In the genomic region with DNA sequence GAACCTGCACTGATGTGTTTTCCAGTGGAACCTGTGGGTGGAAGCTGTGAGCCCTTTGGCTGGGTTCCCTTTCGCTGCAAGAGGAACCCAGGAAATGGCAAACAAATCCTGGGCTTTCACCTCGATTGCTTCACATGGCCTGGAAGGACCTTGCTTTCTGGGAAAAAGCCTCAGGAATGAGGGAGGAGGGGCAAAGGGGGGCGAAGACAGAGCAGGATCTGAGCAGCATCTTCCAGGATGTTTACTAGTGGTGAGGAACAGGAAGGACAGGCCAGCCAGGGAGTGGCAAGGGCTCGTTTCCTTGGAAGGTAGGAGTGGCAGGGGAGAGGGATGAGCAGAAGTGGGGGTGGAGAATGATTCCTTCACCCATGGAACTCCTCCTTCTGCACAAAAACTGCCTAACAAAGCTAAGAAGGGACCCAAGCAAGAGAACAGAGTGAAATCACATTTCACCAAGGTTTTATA, we compare ENCODE assay signal across 10 cellular contexts. TPM values are rescaled to one million over a fixed set of nuclear protein-coding genes. Genes with fewer than 3 reads are reported as not detected.
DNase-seq lines count a peak whose midpoint lies in the region; ATAC-seq and TF ChIP-seq lines count a peak whose summit lies in the region.
"Had no signal": no experiment of that assay in that cellular context is flagged by ENCODE, and none has a peak within 500 bp of the region (broad histone marks: within the 10 kb centered on the region; RNA-seq: fewer than 3 reads in every experiment).

No MANE protein-coding gene starts in this region.

- H3K4me3 Mint-ChIP-seq in activated T-cell treated with anti-CD3 and anti-CD28 coated beads, Interleukin-2, amount 50 U/mL, for 72 hours: no peak overlapping the region
- no peak overlapping the region for H3K4me3 Mint-ChIP-seq in activated CD4-positive, alpha-beta T cell treated with anti-CD3 and anti-CD28 coated beads for 36 hours
- H3K4me3 Mint-ChIP-seq: activated naive CD8-positive, alpha-beta T cell treated with anti-CD3 and anti-CD28 coated beads, Interleukin-2, amount 10 ng/mL, durations not matched to agents 7 days and 5 days had no signal

- WGBS in thyroid gland, 2 donors: 30 to 33% methylated on average over 4 of the region's 4 CpGs

- CTCF ChIA-PET in activated CD4-positive, alpha-beta T cell treated with anti-CD3 and anti-CD28 coated beads for 36 hours (lab: Charles Lee): no interaction called here

- DNase-seq in HFF-Myc (ENCODE audit: extremely low read depth, low read depth) (peak; percentile 40), astrocyte of the hippocampus (ENCODE audit: low read depth, low spot score) (peak; percentile 39), iPS-NIHi7 (ENCODE audit: extremely low spot score) (peak; percentile 77), thyroid gland (peak; percentile 40 to 46), NCI-H1105 treated with DMSO at 0.1 percent for 48 hours (lab: John Stamatoyannopoulos, UW) (no peak)
- no peak for DNase-seq in activated T-cell treated with anti-CD3 and anti-CD28 coated beads, Interleukin-2, amount 50 U/mL, for 72 hours
- DNase-seq in activated CD4-positive, alpha-beta T cell treated with anti-CD3 and anti-CD28 coated beads for 36 hours: no peak
- DNase-seq: activated naive CD8-positive, alpha-beta T cell treated with anti-CD3 and anti-CD28 coated beads, Interleukin-2, amount 10 ng/mL, durations not matched to agents 7 days and 5 days; NCI-H510A; stimulated activated naive CD8-positive, alpha-beta T cell treated with anti-CD3 and anti-CD28 coated beads, Interleukin-15, Interleukin-2, amounts not matched to agents 100 U/mL and 50 U/mL, for 24 hours had no signal

- no peak for TF ChIP-seq POLR2A in thyroid gland (IDR thresholded peaks at IDR 0.05)

- POLR2A ChIA-PET in activated CD4-positive, alpha-beta T cell treated with anti-CD3 and anti-CD28 coated beads for 36 hours (lab: Charles Lee): no interaction called here

- H3K27me3 Mint-ChIP-seq in activated T-cell treated with anti-CD3 and anti-CD28 coated beads, Interleukin-2, amount 50 U/mL, for 72 hours (ENCODE audit: low read depth): peaks cover 40% of the 10 kb centered on the region
- peaks cover 36% of the 10 kb centered on the region for H3K27me3 Mint-ChIP-seq in activated CD4-positive, alpha-beta T cell treated with anti-CD3 and anti-CD28 coated beads for 36 hours

- H3K36me3 ChIP-seq in thyroid gland: no peaks in the 10 kb centered on the region

- peaks cover 1% of the 10 kb centered on the region for H3K4me1 Mint-ChIP-seq in activated T-cell treated with anti-CD3 and anti-CD28 coated beads, Interleukin-2, amount 50 U/mL, for 72 hours (ENCODE audit: low read depth)
- H3K4me1 Mint-ChIP-seq in activated CD4-positive, alpha-beta T cell treated with anti-CD3 and anti-CD28 coated beads for 36 hours: peaks cover 1% of the 10 kb centered on the region

- TF ChIP-seq CTCF in HFF-Myc (IDR thresholded peaks at IDR 0.05; ENCODE audit: low read depth, low read length, missing control alignments) (no peak), thyroid gland (IDR thresholded peaks at IDR 0.05) (peak in 3 of 6 experiments; percentile 10 to 22 (median 11))

- peaks cover 6% of the 10 kb centered on the region in 2 donors for H3K9me3 Mint-ChIP-seq in activated T-cell treated with anti-CD3 and anti-CD28 coated beads, Interleukin-2, amount 50 U/mL, for 72 hours
- peaks cover 6% of the 10 kb centered on the region for H3K9me3 Mint-ChIP-seq in activated CD4-positive, alpha-beta T cell treated with anti-CD3 and anti-CD28 coated beads for 36 hours (ENCODE audit: low read depth)

- peaks cover 35 to 66% of the 10 kb centered on the region in 2 donors for H3K4me1 ChIP-seq in thyroid gland

- no peak overlapping the region for H3K27ac Mint-ChIP-seq in activated T-cell treated with anti-CD3 and anti-CD28 coated beads, Interleukin-2, amount 50 U/mL, for 72 hours
- no peak overlapping the region for H3K27ac Mint-ChIP-seq in activated CD4-positive, alpha-beta T cell treated with anti-CD3 and anti-CD28 coated beads for 36 hours
- H3K27ac Mint-ChIP-seq: activated naive CD8-positive, alpha-beta T cell treated with anti-CD3 and anti-CD28 coated beads, Interleukin-2, amount 10 ng/mL, durations not matched to agents 7 days and 5 days had no signal

- H3K36me3 Mint-ChIP-seq in activated T-cell treated with anti-CD3 and anti-CD28 coated beads, Interleukin-2, amount 50 U/mL, for 72 hours (ENCODE audit: insufficient read depth in 2 of 2): peaks cover 0 to 2% of the 10 kb centered on the region in 2 donors
- no peaks in the 10 kb centered on the region for H3K36me3 Mint-ChIP-seq in activated CD4-positive, alpha-beta T cell treated with anti-CD3 and anti-CD28 coated beads for 36 hours (ENCODE audit: low read depth)
- H3K36me3 Mint-ChIP-seq: activated naive CD8-positive, alpha-beta T cell treated with anti-CD3 and anti-CD28 coated beads, Interleukin-2, amount 10 ng/mL, durations not matched to agents 7 days and 5 days had no signal

- peak overlapping the region in 2 of 3 donors; percentile 13 to 23 for H3K27ac ChIP-seq in thyroid gland

- no peak overlapping the region for H3K4me3 ChIP-seq in HFF-Myc (replicated peaks; ENCODE audit: low read depth, low read length)
- H3K4me3 ChIP-seq in thyroid gland (replicated peaks in 1 of 3): no peak overlapping the region

- no peaks in the 10 kb centered on the region for H3K27me3 ChIP-seq in thyroid gland

- intact Hi-C loops in thyroid gland (cut with DNase I): no loop called here
- intact Hi-C loops in activated CD4-positive, alpha-beta T cell treated with anti-CD3 and anti-CD28 coated beads for 36 hours (cut with DNase I, micrococcal nuclease): no loop called here

- no peaks in the 10 kb centered on the region for H3K9me3 ChIP-seq in thyroid gland

- no peak for ATAC-seq in activated T-cell treated with anti-CD3 and anti-CD28 coated beads, Interleukin-2, amount 50 U/mL, for 72 hours (replicated peaks in 1 of 2)
- no peak for ATAC-seq in activated CD4-positive, alpha-beta T cell treated with anti-CD3 and anti-CD28 coated beads for 36 hours
- ATAC-seq: stimulated activated naive CD8-positive, alpha-beta T cell treated with anti-CD3 and anti-CD28 coated beads, Interleukin-15, Interleukin-2, amounts not matched to agents 100 U/mL and 50 U/mL, for 24 hours had no signal

RNA-seq across cellular contexts. Expression of a gene that starts 5.9 kb away (rescaled TPM):
- total RNA-seq in thyroid gland: 10 to 100 TPM; 33.7 to 53.0 (median 51.1) TPM
- under 1 TPM in 1 of 2 donors, not detected in 1; 0.07 TPM for total RNA-seq in activated T-cell treated with anti-CD3 and anti-CD28 coated beads, Interleukin-2, amount 50 U/mL, for 72 hours
- total RNA-seq in activated CD4-positive, alpha-beta T cell treated with anti-CD3 and anti-CD28 coated beads for 36 hours: not detected
- total RNA-seq: activated naive CD8-positive, alpha-beta T cell treated with anti-CD3 and anti-CD28 coated beads, Interleukin-2, amount 10 ng/mL, durations not matched to agents 7 days and 5 days had no signal

RNA-seq across cellular contexts. Expression of a gene that starts 26.1 kb away (rescaled TPM):
- 10 to 100 TPM; 20.2 to 49.6 (median 36.1) TPM for total RNA-seq in thyroid gland
- 10 to 100 TPM; 15.6 to 16.7 TPM for total RNA-seq in activated T-cell treated with anti-CD3 and anti-CD28 coated beads, Interleukin-2, amount 50 U/mL, for 72 hours
- 10 to 100 TPM; 11.2 to 12.1 TPM for total RNA-seq in activated CD4-positive, alpha-beta T cell treated with anti-CD3 and anti-CD28 coated beads for 36 hours

Comparison
In these comparisons a context has a peak if more than half of its experiments do, and no peak if none do; other contexts are left out.
1. DNase-seq: peak in HFF-Myc (single experiment), astrocyte of the hippocampus (single experiment), iPS-NIHi7 (single experiment) and thyroid gland (2 of 2); none in activated T-cell treated with anti-CD3 and anti-CD28 coated beads, Interleukin-2, amount 50 U/mL, for 72 hours (0 of 2), NCI-H1105 treated with DMSO at 0.1 percent for 48 hours (single experiment) and activated CD4-positive, alpha-beta T cell treated with anti-CD3 and anti-CD28 coated beads for 36 hours (single experiment).
2. RNA of a gene that starts 5.9 kb away (total RNA-seq): 33.7 to 53.0 TPM in thyroid gland; 0.07 TPM in activated T-cell treated with anti-CD3 and anti-CD28 coated beads, Interleukin-2, amount 50 U/mL, for 72 hours and not detected in activated CD4-positive, alpha-beta T cell treated with anti-CD3 and anti-CD28 coated beads for 36 hours; every median in the first group is over 10 times any median in the second.